In the genomic region with DNA sequence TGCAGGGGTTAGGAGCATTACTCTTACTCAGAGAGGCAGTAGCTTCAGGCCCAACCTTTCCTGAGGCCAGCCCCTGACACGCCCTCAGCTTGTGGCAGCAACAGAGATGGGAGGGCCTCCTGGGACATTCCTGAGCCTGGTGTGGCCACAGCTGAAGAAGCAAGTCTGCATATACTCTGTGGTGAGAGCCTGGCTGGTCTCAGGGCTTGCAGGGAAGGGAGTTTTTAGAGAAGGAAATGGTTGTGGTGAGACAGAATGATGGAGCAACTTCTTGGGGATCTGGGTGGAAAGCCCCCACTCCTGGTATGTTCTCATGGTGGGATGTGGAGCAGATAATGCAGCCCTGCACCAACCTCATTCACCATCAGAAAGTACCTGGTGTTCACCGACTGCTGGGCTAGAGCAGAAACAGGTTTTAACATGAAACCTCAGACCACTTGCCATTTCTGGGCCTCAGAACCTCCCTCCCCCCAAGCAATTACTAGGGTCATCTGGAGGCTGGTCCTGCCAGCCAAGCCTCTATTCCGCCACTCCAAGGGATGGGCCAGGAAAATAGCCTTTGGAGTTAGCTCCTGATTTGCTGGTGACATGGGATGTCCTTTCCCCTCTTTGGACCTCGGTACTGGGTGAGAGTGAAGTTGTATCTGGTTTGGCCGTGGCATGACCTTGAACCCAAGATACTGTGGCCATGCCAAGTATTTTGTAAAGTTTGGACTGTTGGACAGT, we compare ENCODE assay signal across 8 cellular contexts. TPM values are rescaled to one million over a fixed set of nuclear protein-coding genes. Genes with fewer than 3 reads are reported as not detected.
DNase-seq lines count a peak whose midpoint lies in the region; ATAC-seq and TF ChIP-seq lines count a peak whose summit lies in the region.

No MANE protein-coding gene starts in this region.

- no peaks in the 10 kb centered on the region for H3K36me3 ChIP-seq in psoas muscle (ENCODE audit: insufficient read depth in 1 of 2, low read depth in 1 of 2)

- H3K27ac Mint-ChIP-seq in activated T-helper 1 cell treated with anti-CD3 and anti-CD28 coated beads, Interleukin-12 subunit alpha, Interleukin-12 subunit beta, Interleukin-2, Interleukin-4 antibody, amounts not matched to agents 30 ng/mL and 10 ng/mL and 1 ng/mL, durations not matched to agents 14 hours and 24 hours and 36 hours, result peak overlapping the region; percentile 87

- H3K27ac ChIP-seq in psoas muscle, result peak overlapping the region; percentile 58

- peaks cover 39% of the 10 kb centered on the region for H3K4me1 ChIP-seq in psoas muscle

- no peaks in the 10 kb centered on the region for H3K27me3 ChIP-seq in psoas muscle (ENCODE audit: insufficient read depth in 3 of 3, low read length in 2 of 3)

- no peaks in the 10 kb centered on the region for H3K9me3 Mint-ChIP-seq in activated T-helper 1 cell treated with anti-CD3 and anti-CD28 coated beads, Interleukin-12 subunit alpha, Interleukin-12 subunit beta, Interleukin-2, Interleukin-4 antibody, amounts not matched to agents 30 ng/mL and 10 ng/mL and 1 ng/mL, durations not matched to agents 14 hours and 24 hours and 36 hours

- DNase-seq in AG09309 (ENCODE audit: low read depth) (peak; percentile 87), NOMO-1 treated with DMSO at 0.1 percent for 48 hours (lab: John Stamatoyannopoulos, UW; ENCODE audit: unreplicated experiment) (peak; percentile 97), germinal center (ENCODE audit: low spot score) (peak; percentile 80), psoas muscle (peak; percentile 81 to 85), NCI-H1694 treated with DMSO at 0.1 percent for 48 hours (lab: John Stamatoyannopoulos, UW) (no peak)
- peak; percentile 81 for DNase-seq in activated T-helper 1 cell treated with anti-CD3 and anti-CD28 coated beads, Interleukin-12 subunit alpha, Interleukin-12 subunit beta, Interleukin-2, Interleukin-4 antibody, amounts not matched to agents 30 ng/mL and 10 ng/mL and 1 ng/mL, durations not matched to agents 14 hours and 24 hours and 36 hours (ENCODE audit: low spot score)

- intact Hi-C loops in activated T-helper 1 cell treated with anti-CD3 and anti-CD28 coated beads, Interleukin-12 subunit alpha, Interleukin-12 subunit beta, Interleukin-2, Interleukin-4 antibody, amounts not matched to agents 30 ng/mL and 10 ng/mL and 1 ng/mL, durations not matched to agents 14 hours and 24 hours and 36 hours (cut with micrococcal nuclease), result loop anchor here (1.0 to 5.0 kb wide), 5 partner anchors 11 to 105 kb away; a partner anchor contains a TSS
- intact Hi-C loops in psoas muscle (cut with DNase I), result no loop called here

- WGBS in psoas muscle, 3 donors, result 56 to 64% (median 62%) methylated on average over 5 of the region's 5 CpGs

- peaks cover 19% of the 10 kb centered on the region for H3K36me3 Mint-ChIP-seq in activated T-helper 1 cell treated with anti-CD3 and anti-CD28 coated beads, Interleukin-12 subunit alpha, Interleukin-12 subunit beta, Interleukin-2, Interleukin-4 antibody, amounts not matched to agents 30 ng/mL and 10 ng/mL and 1 ng/mL, durations not matched to agents 14 hours and 24 hours and 36 hours (ENCODE audit: low read depth)

- TF ChIP-seq CTCF in AG09309 (IDR thresholded peaks at IDR 0.05; ENCODE audit: control insufficient read depth, insufficient read depth, low read depth, low read length, missing control alignments) (no peak), psoas muscle (IDR thresholded peaks at IDR 0.05) (no peak)

- H3K4me3 ChIP-seq in AG09309 (ENCODE audit: control insufficient read depth, low read depth, low read length), result no peak overlapping the region
- no peak overlapping the region for H3K4me3 ChIP-seq in psoas muscle

- H3K9me3 ChIP-seq in psoas muscle, result no peaks in the 10 kb centered on the region

- peak overlapping the region; percentile 31 for H3K4me3 Mint-ChIP-seq in activated T-helper 1 cell treated with anti-CD3 and anti-CD28 coated beads, Interleukin-12 subunit alpha, Interleukin-12 subunit beta, Interleukin-2, Interleukin-4 antibody, amounts not matched to agents 30 ng/mL and 10 ng/mL and 1 ng/mL, durations not matched to agents 14 hours and 24 hours and 36 hours

- peaks cover 82% of the 10 kb centered on the region for H3K4me1 Mint-ChIP-seq in activated T-helper 1 cell treated with anti-CD3 and anti-CD28 coated beads, Interleukin-12 subunit alpha, Interleukin-12 subunit beta, Interleukin-2, Interleukin-4 antibody, amounts not matched to agents 30 ng/mL and 10 ng/mL and 1 ng/mL, durations not matched to agents 14 hours and 24 hours and 36 hours (ENCODE audit: low read depth)

- no peaks in the 10 kb centered on the region for H3K27me3 Mint-ChIP-seq in activated T-helper 1 cell treated with anti-CD3 and anti-CD28 coated beads, Interleukin-12 subunit alpha, Interleukin-12 subunit beta, Interleukin-2, Interleukin-4 antibody, amounts not matched to agents 30 ng/mL and 10 ng/mL and 1 ng/mL, durations not matched to agents 14 hours and 24 hours and 36 hours (ENCODE audit: insufficient read depth)

- peak; percentile 82 for ATAC-seq in GM18868 (IDR thresholded peaks at IDR 0.05; ENCODE audit: unreplicated experiment)
- peak; percentile 67 for ATAC-seq in HG03025 (IDR thresholded peaks at IDR 0.05; ENCODE audit: low FRiP score, unreplicated experiment)
- peak; percentile 59 to 78 (median 66) for ATAC-seq in psoas muscle

RNA-seq across cellular contexts. Expression of a gene that starts 28.0 kb away (rescaled TPM):
- total RNA-seq in activated T-helper 1 cell treated with anti-CD3 and anti-CD28 coated beads, Interleukin-12 subunit alpha, Interleukin-12 subunit beta, Interleukin-2, Interleukin-4 antibody, amounts not matched to agents 30 ng/mL and 10 ng/mL and 1 ng/mL, durations not matched to agents 14 hours and 24 hours and 36 hours, result 52.1 and 56.5 TPM in 2 replicates
- 10 to 100 TPM; 13.1 to 23.4 (median 18.9) TPM for total RNA-seq in psoas muscle
- polyA plus RNA-seq in psoas muscle, result 10 to 100 TPM; 10.4 to 32.5 (median 15.9) TPM

RNA-seq across cellular contexts. Expression of a gene that starts 44.0 kb away (rescaled TPM):
- 387 and 400 TPM in 2 replicates for total RNA-seq in activated T-helper 1 cell treated with anti-CD3 and anti-CD28 coated beads, Interleukin-12 subunit alpha, Interleukin-12 subunit beta, Interleukin-2, Interleukin-4 antibody, amounts not matched to agents 30 ng/mL and 10 ng/mL and 1 ng/mL, durations not matched to agents 14 hours and 24 hours and 36 hours
- 100 to 1,000 TPM; 108 to 206 (median 130) TPM for total RNA-seq in psoas muscle
- polyA plus RNA-seq in psoas muscle, result 100 to 1,000 TPM; 152 to 270 (median 169) TPM
